Comparison of ENCODE assay signal across 8 cellular contexts in genomic region chrX:42869659-42870476, GRCh38.
A peak's percentile ranks its signal among the peaks of the same experiment; 100 is the strongest.
DNase-seq lines count a peak whose midpoint lies in the region; ATAC-seq lines count a peak whose summit lies in the region.
"Had no signal": no experiment of that assay in that cellular context is flagged by ENCODE, and none has a peak within 500 bp of the region (broad histone marks: within the 10 kb centered on the region; RNA-seq: fewer than 3 reads in every experiment).

No MANE protein-coding gene starts in this region.

- H3K27ac Mint-ChIP-seq in memory B cell = peak overlapping the region; percentile 23

- H3K4me1 Mint-ChIP-seq in memory B cell = peaks cover 8% of the 10 kb centered on the region

- H3K4me3 Mint-ChIP-seq in memory B cell = no peak overlapping the region

- H3K27me3 Mint-ChIP-seq in memory B cell = no peaks in the 10 kb centered on the region

- no peaks in the 10 kb centered on the region for H3K36me3 Mint-ChIP-seq in memory B cell

- H3K9me3 Mint-ChIP-seq in memory B cell = no peaks in the 10 kb centered on the region

- ATAC-seq in GM18870 (IDR thresholded peaks at IDR 0.05; ENCODE audit: unreplicated experiment) (peak; percentile 90), GM21529 (IDR thresholded peaks at IDR 0.05; ENCODE audit: unreplicated experiment) (peak; percentile 92), HG03139 (IDR thresholded peaks at IDR 0.05; ENCODE audit: unreplicated experiment) (peak; percentile 82), memory B cell (ENCODE audit: low read depth) (peak; percentile 93)

- peak in 1 of 2 donors; percentile 13 for DNase-seq in memory B cell (ENCODE audit: low spot score in 2 of 2)
- no peak for DNase-seq in NCI-H1417 (lab: John Stamatoyannopoulos, UW)
- no peak for DNase-seq in NCI-H345 (lab: John Stamatoyannopoulos, UW)
- DNase-seq in dedifferentiated amniotic fluid mesenchymal stem cell (ENCODE audit: extremely low spot score) = no peak
- DNase-seq: ovary had no signal
